Comparison of ENCODE assay signal across 14 cellular contexts in genomic region chr6:133099573-133099972, GRCh38.
DNase-seq lines count a peak whose midpoint lies in the region; TF ChIP-seq lines count a peak whose summit lies in the region.
"Had no signal": no experiment of that assay in that cellular context is flagged by ENCODE, and none has a peak within 500 bp of the region (broad histone marks: within the 10 kb centered on the region; RNA-seq: fewer than 3 reads in every experiment).

No MANE protein-coding gene starts in this region.

- no peak overlapping the region for H3K27ac Mint-ChIP-seq in type B pancreatic cell
- H3K27ac Mint-ChIP-seq in CD8-positive, alpha-beta memory T cell = no peak overlapping the region
- H3K27ac Mint-ChIP-seq: activated naive CD4-positive, alpha-beta T cell treated with anti-CD3 and anti-CD28 coated beads, Interleukin-2, amount 50 U/mL, for 72 hours had no signal

- H3K4me1 Mint-ChIP-seq in type B pancreatic cell (ENCODE audit: unreplicated experiment) = peaks cover 11% of the 10 kb centered on the region
- no peaks in the 10 kb centered on the region for H3K4me1 Mint-ChIP-seq in CD8-positive, alpha-beta memory T cell

- no peaks in the 10 kb centered on the region for H3K9me3 ChIP-seq in CD8-positive, alpha-beta memory T cell (ENCODE audit: low read length)
- H3K9me3 ChIP-seq: BE2C, spleen had no signal

- CTCF ChIA-PET in CD8-positive, alpha-beta memory T cell (lab: Charles Lee) = no interaction called here

- no peaks in the 10 kb centered on the region for H3K36me3 Mint-ChIP-seq in type B pancreatic cell
- no peaks in the 10 kb centered on the region for H3K36me3 Mint-ChIP-seq in CD8-positive, alpha-beta memory T cell
- H3K36me3 Mint-ChIP-seq: activated naive CD4-positive, alpha-beta T cell treated with anti-CD3 and anti-CD28 coated beads, Interleukin-2, amount 50 U/mL, for 72 hours had no signal

- H3K9me3 Mint-ChIP-seq in type B pancreatic cell = no peaks in the 10 kb centered on the region
- H3K9me3 Mint-ChIP-seq in CD8-positive, alpha-beta memory T cell = no peaks in the 10 kb centered on the region

- H3K27me3 Mint-ChIP-seq in type B pancreatic cell = peaks cover 4% of the 10 kb centered on the region
- no peaks in the 10 kb centered on the region for H3K27me3 Mint-ChIP-seq in CD8-positive, alpha-beta memory T cell

- no peak overlapping the region for H3K27ac ChIP-seq in CD8-positive, alpha-beta memory T cell (ENCODE audit: low read depth, low read length)
- H3K27ac ChIP-seq: spleen had no signal

- no peaks in the 10 kb centered on the region for H3K36me3 ChIP-seq in CD8-positive, alpha-beta memory T cell (ENCODE audit: insufficient read depth, low read length)
- H3K36me3 ChIP-seq: BE2C, spleen had no signal

- no peak for TF ChIP-seq CTCF in fibroblast of villous mesenchyme (IDR thresholded peaks at IDR 0.05; ENCODE audit: insufficient read depth, low read depth, low read length)
- TF ChIP-seq CTCF in type B pancreatic cell (conservative IDR thresholded peaks at IDR 0.05) = no peak
- no peak for TF ChIP-seq CTCF in GM13977 (IDR thresholded peaks at IDR 0.05; ENCODE audit: extremely low read depth, insufficient read depth, missing control alignments)

- H3K4me3 ChIP-seq in fibroblast of villous mesenchyme (ENCODE audit: low read depth, low read length) = no peak overlapping the region
- H3K4me3 ChIP-seq in CD8-positive, alpha-beta memory T cell (ENCODE audit: low read length) = no peak overlapping the region
- H3K4me3 ChIP-seq: lung, spleen had no signal

- POLR2A ChIA-PET in CD8-positive, alpha-beta memory T cell (lab: Charles Lee) = no interaction called here

- peak overlapping the region; percentile 6 for H3K4me3 Mint-ChIP-seq in type B pancreatic cell
- no peak overlapping the region for H3K4me3 Mint-ChIP-seq in CD8-positive, alpha-beta memory T cell

- H3K4me1 ChIP-seq in CD8-positive, alpha-beta memory T cell (ENCODE audit: insufficient read depth, low read length) = no peaks in the 10 kb centered on the region
- H3K4me1 ChIP-seq: spleen had no signal

- H3K27me3 ChIP-seq in CD8-positive, alpha-beta memory T cell (ENCODE audit: insufficient read depth, low read length, poor library complexity, severe bottlenecking) = no peaks in the 10 kb centered on the region
- H3K27me3 ChIP-seq: BE2C, spleen had no signal

- peak; percentile 2 for DNase-seq in SKM-1 (lab: John Stamatoyannopoulos, UW; ENCODE audit: unreplicated experiment)
- DNase-seq in SKM-1 treated with dmso at 0.1 percent for 144 hours (lab: John Stamatoyannopoulos, UW; ENCODE audit: unreplicated experiment) = no peak
- peak; percentile 36 to 82 for DNase-seq in SW 1271 (lab: John Stamatoyannopoulos, UW)
- DNase-seq in fibroblast of villous mesenchyme (ENCODE audit: low read depth) = peak; percentile 28
- DNase-seq in type B pancreatic cell (ENCODE audit: extremely low spot score, unreplicated experiment) = no peak
- no peak for DNase-seq in GM13977 (ENCODE audit: low spot score)
- DNase-seq in CD8-positive, alpha-beta memory T cell = no peak
- DNase-seq in iPS-NIHi7 (ENCODE audit: extremely low spot score) = no peak
- DNase-seq: BE2C; SHP77; spleen; stimulated activated CD8-positive, alpha-beta memory T cell treated with anti-CD3 and anti-CD28 coated beads, Interleukin-4, amount 100 ng/mL, for 48 hours had no signal

- in situ Hi-C loops in GM13977 (cut with MboI; ENCODE audit: low pct_unique_long_range_greater_than_20kb, low sequenced_read_pairs, unreplicated experiment) = no loop called here

Comparison
In these comparisons a context has a peak if more than half of its experiments do, and no peak if none do; other contexts are left out.
1. DNase-seq: peak in SKM-1 (single experiment), SW 1271 (2 of 2) and fibroblast of villous mesenchyme (single experiment); none in SKM-1 treated with dmso at 0.1 percent for 144 hours (single experiment), type B pancreatic cell (single experiment), GM13977 (single experiment), CD8-positive, alpha-beta memory T cell (0 of 5) and iPS-NIHi7 (single experiment).